In genomic region chr12:103279444-103279843, GRCh38 we compare ENCODE assay signal across 10 cellular contexts.
DNase-seq lines count a peak whose midpoint lies in the region; ATAC-seq and TF ChIP-seq lines count a peak whose summit lies in the region.
"Had no signal": no experiment of that assay in that cellular context is flagged by ENCODE, and none has a peak within 500 bp of the region (broad histone marks: within the 10 kb centered on the region; RNA-seq: fewer than 3 reads in every experiment).

No MANE protein-coding gene starts in this region.

- no peak overlapping the region for H3K9ac ChIP-seq in GM23248

- 51 to 52% methylated on average over 2 of the region's 2 CpGs for WGBS in heart right ventricle, 2 donors
- WGBS in GM23248 (ENCODE audit: low coverage in 1 of 2, low lambda C conversion rate in 2 of 2, missing lambda C conversion rate in 2 of 2), 2 experiments, result 0 to 3% methylated on average over 2 of the region's 2 CpGs

- H3K4me2 ChIP-seq in GM23248 (ENCODE audit: unreplicated experiment), result no peak overlapping the region

- ATAC-seq in GM19043 (IDR thresholded peaks at IDR 0.05; ENCODE audit: low read depth, unreplicated experiment) (peak; percentile 96), HG02884 (IDR thresholded peaks at IDR 0.05; ENCODE audit: unreplicated experiment) (peak; percentile 97), esophagus mucosa (no peak), heart right ventricle (no peak)

- no peak for TF ChIP-seq CTCF in GM10248 (IDR thresholded peaks at IDR 0.05; ENCODE audit: control extremely low read depth, extremely low read depth, low read depth, missing control alignments)
- no peak for TF ChIP-seq CTCF in heart right ventricle (IDR thresholded peaks at IDR 0.05)

- H4K20me1 ChIP-seq in GM23248 (ENCODE audit: insufficient read depth), result no peaks in the 10 kb centered on the region

- no peaks in the 10 kb centered on the region for H3K9me2 ChIP-seq in GM23248 (ENCODE audit: insufficient read depth)

- H3K9me3 ChIP-seq in heart right ventricle (no peaks in the 10 kb centered on the region), GM23248 (ENCODE audit: low read depth) (no peaks in the 10 kb centered on the region)

- H3K4me3 ChIP-seq in heart right ventricle, result no peak overlapping the region
- H3K4me3 ChIP-seq in GM23248, result no peak overlapping the region

- intact Hi-C loops in heart right ventricle (cut with DNase I), result no loop called here

- H3K4me1 ChIP-seq in heart right ventricle (no peaks in the 10 kb centered on the region), GM23248 (ENCODE audit: insufficient read depth) (no peaks in the 10 kb centered on the region)

- H3K36me3 ChIP-seq in heart right ventricle (no peaks in the 10 kb centered on the region), GM23248 (ENCODE audit: low read depth) (no peaks in the 10 kb centered on the region)

- H3K27me3 ChIP-seq in heart right ventricle (peaks cover 0 to 4% (median 0%) of the 10 kb centered on the region in 7 donors), GM23248 (replicated peaks; ENCODE audit: insufficient read depth) (no peaks in the 10 kb centered on the region)

- H3K79me2 ChIP-seq in GM23248 (ENCODE audit: insufficient read depth), result no peaks in the 10 kb centered on the region

- POLR2A ChIA-PET in GM10248 (lab: Yijun Ruan, JAX), result no interaction called here

- CTCF ChIA-PET in GM10248 (lab: Yijun Ruan, JAX), result no interaction called here

- DNase-seq in GM10248 (ENCODE audit: extremely low spot score), result peak; percentile 67
- peak; percentile 60 for DNase-seq in NCI-H2029 treated with DMSO at 0.1 percent for 48 hours (lab: John Stamatoyannopoulos, UW)
- no peak for DNase-seq in heart right ventricle
- DNase-seq in NCI-H128 (lab: John Stamatoyannopoulos, UW; ENCODE audit: unreplicated experiment), result no peak
- DNase-seq in GM23248, result no peak
- DNase-seq: activated effector memory CD4-positive, alpha-beta T cell treated with anti-CD3 and anti-CD28 coated beads, Interleukin-2, amount 50 U/mL, for 16 hours; stimulated activated CD4-positive, alpha-beta T cell treated with anti-CD3 and anti-CD28 coated beads, Interleukin-2, amount 100 ng/mL, for 48 hours had no signal

- H2AFZ ChIP-seq in GM23248, result no peak overlapping the region

- H3K27ac ChIP-seq in heart right ventricle (no peak overlapping the region), GM23248 (no peak overlapping the region)

- H3F3A ChIP-seq in GM23248 (ENCODE audit: insufficient read depth), result no peaks in the 10 kb centered on the region

- in situ Hi-C loops in GM23248 (cut with MboI), result no loop called here

Comparison
In these comparisons a context has a peak if more than half of its experiments do, and no peak if none do; other contexts are left out.
1. DNase-seq: peak in GM10248 (single experiment) and NCI-H2029 treated with DMSO at 0.1 percent for 48 hours (single experiment); none in heart right ventricle (0 of 2), NCI-H128 (single experiment) and GM23248 (single experiment).
2. ATAC-seq: peak in GM19043 (single experiment) and HG02884 (single experiment); none in esophagus mucosa (single experiment) and heart right ventricle (0 of 8).